ENCODE assay signal across 27 cellular contexts in genomic region chr6:136136274-136136673, GRCh38.
"Had no signal": no experiment of that assay in that cellular context is flagged by ENCODE, and none has a peak within 500 bp of the region (broad histone marks: within the 10 kb centered on the region; RNA-seq: fewer than 3 reads in every experiment).

No MANE protein-coding gene starts in this region.

- FAIRE-seq: endometrium, islet of Langerhans, keratinocyte had no signal

- H3K9me3 Mint-ChIP-seq: effector memory CD8-positive, alpha-beta T cell; mesothelial cell of epicardium had no signal

- H3K27me3 Mint-ChIP-seq: dendritic cell treated with granulocyte-macrophage colony-stimulating factor and Interleukin-4, amounts not matched to agents 40 ng/mL and 50 ng/mL, for 4 days; naive B cell had no signal

- H3K27ac Mint-ChIP-seq: dendritic cell treated with granulocyte-macrophage colony-stimulating factor and Interleukin-4, amounts not matched to agents 40 ng/mL and 50 ng/mL, for 4 days; effector memory CD8-positive, alpha-beta T cell; endodermal cell; mesothelial cell of epicardium; naive B cell had no signal

- H3K36me3 ChIP-seq: colonic mucosa, esophagus squamous epithelium, gastrocnemius medialis, heart right ventricle, lower lobe of right lung had no signal

- H3K27me3 ChIP-seq: colonic mucosa, esophagus squamous epithelium, gastrocnemius medialis, heart right ventricle had no signal

- H3K4me3 Mint-ChIP-seq: dendritic cell treated with granulocyte-macrophage colony-stimulating factor and Interleukin-4, amounts not matched to agents 40 ng/mL and 50 ng/mL, for 4 days; effector memory CD8-positive, alpha-beta T cell; endodermal cell; mesothelial cell of epicardium; naive B cell had no signal

- H3K4me1 Mint-ChIP-seq: endodermal cell, naive B cell had no signal

- DNase-seq: colonic mucosa; cortex of kidney; effector CD8-positive, alpha-beta T cell; effector memory CD8-positive, alpha-beta T cell; endodermal cell; erythroblast; esophagus squamous epithelium; foreskin fibroblast; foreskin melanocyte; gastrocnemius medialis; glutamatergic neuron; head of caudate nucleus; heart right ventricle; hippocampal formation; left cardiac atrium; left ventricle myocardium superior; lower lobe of right lung; mesenchymal stem cell; mucosa of descending colon; naive B cell had no signal

- ATAC-seq: effector memory CD8-positive, alpha-beta T cell; esophagus mucosa; gastrocnemius medialis; lower lobe of right lung; mucosa of descending colon had no signal

- H3K9me3 ChIP-seq: colonic mucosa, esophagus squamous epithelium, gastrocnemius medialis, lower lobe of right lung, mucosa of descending colon had no signal

- H3K27ac ChIP-seq: colonic mucosa, epithelial cell of prostate, esophagus squamous epithelium, gastrocnemius medialis, lower lobe of right lung had no signal

- H3K4me1 ChIP-seq: colonic mucosa, esophagus squamous epithelium, gastrocnemius medialis, lower lobe of right lung had no signal

- H3K4me3 ChIP-seq: colonic mucosa, esophagus squamous epithelium, gastrocnemius medialis, heart right ventricle, lower lobe of right lung, mucosa of descending colon had no signal
